In genomic region chr2:201579536-201579935, GRCh38 we compare ENCODE assay signal across 1 cellular context.
TF ChIP-seq lines count a peak whose summit lies in the region.

No MANE protein-coding gene starts in this region.

TF ChIP-seq in SK-N-SH, 30 proteins besides CTCF, POLR2A, EP300 and RAD21 (continued from another document):
- TF ChIP-seq IRF3 (IDR thresholded peaks at IDR 0.05; ENCODE audit: low read depth, low read length) (no peak), FOSL2 (IDR thresholded peaks at IDR 0.05; ENCODE audit: borderline replicate concordance, low read depth) (no peak)
